In the genomic region with DNA sequence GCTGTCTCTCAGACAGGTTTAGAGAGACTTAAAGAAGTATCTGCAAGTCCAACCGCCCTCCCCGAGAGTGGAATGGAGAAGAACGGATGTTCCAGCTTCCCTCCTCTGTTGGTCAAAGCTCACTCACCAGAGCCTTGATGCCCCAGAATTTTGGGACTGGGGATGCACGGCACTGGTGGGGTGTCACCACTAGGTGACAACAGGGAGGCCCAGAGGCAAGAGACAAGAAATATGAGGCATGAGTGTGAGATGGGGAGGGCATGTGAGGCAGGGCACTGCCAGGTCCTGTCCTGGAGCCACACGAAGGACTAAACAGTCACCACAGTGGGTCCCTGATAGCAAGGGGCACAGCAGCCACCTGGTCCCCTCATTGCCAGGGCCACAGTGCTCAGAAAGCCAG, we compare ENCODE assay signal across 17 cellular contexts. TPM values are rescaled to one million over a fixed set of nuclear protein-coding genes. Genes with fewer than 3 reads are reported as not detected.
"Had no signal": no experiment of that assay in that cellular context is flagged by ENCODE, and none has a peak within 500 bp of the region (broad histone marks: within the 10 kb centered on the region; RNA-seq: fewer than 3 reads in every experiment).

No MANE protein-coding gene starts in this region.

- H3K4me1 ChIP-seq: esophagus muscularis mucosa, upper lobe of left lung had no signal

- H3K4me3 ChIP-seq: esophagus muscularis mucosa, left ventricle myocardium inferior, right atrium auricular region, upper lobe of left lung had no signal

- H3K36me3 Mint-ChIP-seq: activated naive CD8-positive, alpha-beta T cell treated with anti-CD3 and anti-CD28 coated beads for 36 hours; natural killer cell had no signal

- H3K4me3 Mint-ChIP-seq: activated naive CD8-positive, alpha-beta T cell treated with anti-CD3 and anti-CD28 coated beads for 36 hours; activated T-helper 1 cell treated with anti-CD3 and anti-CD28 coated beads, Interleukin-12 subunit alpha, Interleukin-12 subunit beta, Interleukin-2, Interleukin-4 antibody, amounts not matched to agents 30 ng/mL and 10 ng/mL and 1 ng/mL, durations not matched to agents 14 hours and 24 hours and 36 hours; natural killer cell had no signal

- H3K27ac Mint-ChIP-seq: activated naive CD8-positive, alpha-beta T cell treated with anti-CD3 and anti-CD28 coated beads for 36 hours; activated T-helper 1 cell treated with anti-CD3 and anti-CD28 coated beads, Interleukin-12 subunit alpha, Interleukin-12 subunit beta, Interleukin-2, Interleukin-4 antibody, amounts not matched to agents 30 ng/mL and 10 ng/mL and 1 ng/mL, durations not matched to agents 14 hours and 24 hours and 36 hours; natural killer cell had no signal

- H3K27ac ChIP-seq: esophagus muscularis mucosa, left ventricle myocardium inferior, right atrium auricular region, upper lobe of left lung had no signal

- H3K4me1 Mint-ChIP-seq: activated naive CD8-positive, alpha-beta T cell treated with anti-CD3 and anti-CD28 coated beads for 36 hours; natural killer cell had no signal

- H3K9me3 ChIP-seq: esophagus muscularis mucosa, left ventricle myocardium inferior, right atrium auricular region, upper lobe of left lung had no signal

- H3K9me3 Mint-ChIP-seq: activated naive CD8-positive, alpha-beta T cell treated with anti-CD3 and anti-CD28 coated beads for 36 hours; activated T-helper 1 cell treated with anti-CD3 and anti-CD28 coated beads, Interleukin-12 subunit alpha, Interleukin-12 subunit beta, Interleukin-2, Interleukin-4 antibody, amounts not matched to agents 30 ng/mL and 10 ng/mL and 1 ng/mL, durations not matched to agents 14 hours and 24 hours and 36 hours; natural killer cell had no signal

- H3K27me3 ChIP-seq: esophagus muscularis mucosa, right atrium auricular region, upper lobe of left lung had no signal

- DNase-seq: activated CD4-positive, CD25-positive, alpha-beta regulatory T cell; activated naive CD8-positive, alpha-beta T cell treated with anti-CD3 and anti-CD28 coated beads for 36 hours; kidney; left ventricle myocardium inferior; natural killer cell; small intestine; stimulated activated CD4-positive, alpha-beta T cell treated with anti-CD3 and anti-CD28 coated beads, Interleukin-4, amount 100 ng/mL, for 24 hours; stimulated activated naive CD4-positive, alpha-beta T cell treated with Interleukin-2 at 50 U/mL for 16 hours; SW 1271; upper lobe of left lung had no signal

- H3K36me3 ChIP-seq: esophagus muscularis mucosa, left ventricle myocardium inferior, right atrium auricular region, upper lobe of left lung had no signal

- FAIRE-seq: colon, kidney, small intestine, TTC549 had no signal

- ATAC-seq: natural killer cell had no signal

RNA-seq across cellular contexts. Expression of a gene that starts 35.1 kb away (rescaled TPM):
- total RNA-seq: activated CD8-positive, alpha-beta memory T cell treated with anti-CD3 and anti-CD28 coated beads for 36 hours; T-helper 2 cell treated with Interferon-gamma antibody and Interleukin-4, amounts not matched to agents 100 ng/mL and 5 ng/mL, for 36 hours had no signal
